ENCODE assay signal across 8 cellular contexts in the genomic region with DNA sequence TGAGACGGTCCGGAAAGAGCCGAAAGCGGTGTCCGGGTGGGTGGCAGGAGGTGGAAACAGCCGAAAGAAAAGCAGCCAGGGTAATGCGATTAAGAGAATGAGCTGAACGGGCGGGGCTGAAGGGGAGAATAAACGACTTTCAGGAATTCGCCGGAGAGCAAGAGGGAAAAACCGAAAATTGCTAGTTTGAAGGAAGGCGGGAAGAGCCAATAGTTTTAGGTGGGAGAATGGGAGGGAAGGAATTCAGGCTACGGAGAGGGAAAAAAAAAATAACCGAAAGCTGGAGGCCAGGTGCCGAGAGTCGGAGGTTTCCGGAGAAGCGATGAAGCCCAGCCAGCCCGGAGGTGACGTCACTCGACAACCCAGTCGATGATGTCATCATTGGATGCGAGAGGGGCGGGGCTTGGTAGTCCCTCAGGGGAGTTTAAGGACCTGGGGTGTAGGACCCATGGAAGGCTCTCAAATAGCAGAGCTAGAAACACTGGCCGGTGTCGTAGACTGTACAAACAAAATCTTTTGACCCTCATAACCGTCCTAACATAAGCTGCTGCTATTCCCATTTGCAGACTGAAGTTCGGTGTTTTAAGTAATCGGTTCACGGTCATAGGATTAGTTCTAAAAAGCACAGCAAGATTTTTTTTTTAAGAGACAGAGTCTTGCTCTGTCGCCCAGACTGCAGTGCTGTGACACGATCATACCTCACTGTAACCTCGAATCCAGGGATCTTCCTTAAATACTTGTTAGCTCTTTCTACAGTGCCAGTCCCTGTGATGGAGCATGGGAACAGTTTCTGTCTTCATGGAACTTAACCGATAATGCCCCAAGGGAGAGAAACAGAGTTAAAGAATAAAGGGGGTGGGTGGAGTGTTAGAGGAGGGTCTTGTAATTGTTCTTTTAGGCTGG. TPM values are rescaled to one million over a fixed set of nuclear protein-coding genes. Genes with fewer than 3 reads are reported as not detected.
DNase-seq lines count a peak whose midpoint lies in the region; ATAC-seq and TF ChIP-seq lines count a peak whose summit lies in the region.

A gene (minus strand): TSS at position 331 of the 903 bp plus-strand sequence. CDS start 1,192 bp downstream, outside the sequence.

- no peaks in the 10 kb centered on the region for H3K9me3 Mint-ChIP-seq in T-helper 2 cell treated with Interferon-gamma antibody and Interleukin-4, amounts not matched to agents 5 μg/mL and 100 μg/mL, for 36 hours

- H3K36me3 Mint-ChIP-seq in T-helper 2 cell treated with Interferon-gamma antibody and Interleukin-4, amounts not matched to agents 5 μg/mL and 100 μg/mL, for 36 hours (ENCODE audit: low read depth), result peaks cover 32% of the 10 kb centered on the region

- H3K27me3 Mint-ChIP-seq in T-helper 2 cell treated with Interferon-gamma antibody and Interleukin-4, amounts not matched to agents 5 μg/mL and 100 μg/mL, for 36 hours (ENCODE audit: low read depth), result no peaks in the 10 kb centered on the region

- H3K9me3 ChIP-seq in prostate gland, result no peaks in the 10 kb centered on the region

- H3K4me3 ChIP-seq in prostate gland, result peak within 1 kb of the TSS; percentile 79 to 95

- no peaks in the 10 kb centered on the region for H3K4me1 ChIP-seq in prostate gland (replicated peaks)

- peak within 1 kb of the TSS; percentile 95 for H3K4me3 Mint-ChIP-seq in T-helper 2 cell treated with Interferon-gamma antibody and Interleukin-4, amounts not matched to agents 5 μg/mL and 100 μg/mL, for 36 hours

- WGBS in prostate gland, result 2% methylated on average over 36 of the region's 36 CpGs

- H3K4me1 Mint-ChIP-seq in T-helper 2 cell treated with Interferon-gamma antibody and Interleukin-4, amounts not matched to agents 5 μg/mL and 100 μg/mL, for 36 hours (ENCODE audit: low read depth), result peaks cover 21% of the 10 kb centered on the region

- DNase-seq in DMS79 treated with DMSO at 0.1 percent for 48 hours (lab: John Stamatoyannopoulos, UW) (peak; percentile 83), NCI-H2029 treated with DMSO at 0.1 percent for 48 hours (lab: John Stamatoyannopoulos, UW) (peak; percentile 88), anterior cingulate cortex (lab: John Stamatoyannopoulos, UW) (peak; percentile 46 to 97 (median 84)), left ventricle myocardium superior (peak; percentile 94), prostate gland (ENCODE audit: low spot score) (peak; percentile 94), ureter (ENCODE audit: low spot score) (peak; percentile 97)
- DNase-seq in T-helper 2 cell treated with Interferon-gamma antibody and Interleukin-4, amounts not matched to agents 5 μg/mL and 100 μg/mL, for 36 hours (ENCODE audit: low spot score), result peak; percentile 92

- TF ChIP-seq POLR2A in prostate gland (IDR thresholded peaks at IDR 0.05), result peak; percentile 73

- H3K27ac ChIP-seq in prostate gland, result peak within 1 kb of the TSS; percentile 100

- H3K27ac Mint-ChIP-seq in T-helper 2 cell treated with Interferon-gamma antibody and Interleukin-4, amounts not matched to agents 5 μg/mL and 100 μg/mL, for 36 hours, result peak within 1 kb of the TSS; percentile 100

- H3K36me3 ChIP-seq in prostate gland, result no peaks in the 10 kb centered on the region

- no peak for TF ChIP-seq CTCF in prostate gland (IDR thresholded peaks at IDR 0.05)

- intact Hi-C loops in left ventricle myocardium superior (cut with micrococcal nuclease), result no loop called here
- intact Hi-C loops in prostate gland (cut with DNase I), result no loop called here

- H3K27me3 ChIP-seq in prostate gland (replicated peaks; ENCODE audit: insufficient read depth), result no peaks in the 10 kb centered on the region

- ATAC-seq in HG02588 (IDR thresholded peaks at IDR 0.05; ENCODE audit: unreplicated experiment) (peak; percentile 30), left ventricle myocardium superior (peak; percentile 60)

RNA-seq across cellular contexts. Expression of the gene that starts here (rescaled TPM):
- total RNA-seq in left ventricle myocardium superior (22.1 TPM), prostate gland (10 to 100 TPM; 35.3 to 49.1 TPM), ureter (55.1 TPM)

Comparison
In these comparisons a context has a peak if more than half of its experiments do, and no peak if none do; other contexts are left out.
1. Peak in every context shown above with its lines: DNase-seq, ATAC-seq, H3K4me3 ChIP-seq and H3K27ac ChIP-seq.